8 cellular contexts compared by ENCODE assay signal in the genomic region with DNA sequence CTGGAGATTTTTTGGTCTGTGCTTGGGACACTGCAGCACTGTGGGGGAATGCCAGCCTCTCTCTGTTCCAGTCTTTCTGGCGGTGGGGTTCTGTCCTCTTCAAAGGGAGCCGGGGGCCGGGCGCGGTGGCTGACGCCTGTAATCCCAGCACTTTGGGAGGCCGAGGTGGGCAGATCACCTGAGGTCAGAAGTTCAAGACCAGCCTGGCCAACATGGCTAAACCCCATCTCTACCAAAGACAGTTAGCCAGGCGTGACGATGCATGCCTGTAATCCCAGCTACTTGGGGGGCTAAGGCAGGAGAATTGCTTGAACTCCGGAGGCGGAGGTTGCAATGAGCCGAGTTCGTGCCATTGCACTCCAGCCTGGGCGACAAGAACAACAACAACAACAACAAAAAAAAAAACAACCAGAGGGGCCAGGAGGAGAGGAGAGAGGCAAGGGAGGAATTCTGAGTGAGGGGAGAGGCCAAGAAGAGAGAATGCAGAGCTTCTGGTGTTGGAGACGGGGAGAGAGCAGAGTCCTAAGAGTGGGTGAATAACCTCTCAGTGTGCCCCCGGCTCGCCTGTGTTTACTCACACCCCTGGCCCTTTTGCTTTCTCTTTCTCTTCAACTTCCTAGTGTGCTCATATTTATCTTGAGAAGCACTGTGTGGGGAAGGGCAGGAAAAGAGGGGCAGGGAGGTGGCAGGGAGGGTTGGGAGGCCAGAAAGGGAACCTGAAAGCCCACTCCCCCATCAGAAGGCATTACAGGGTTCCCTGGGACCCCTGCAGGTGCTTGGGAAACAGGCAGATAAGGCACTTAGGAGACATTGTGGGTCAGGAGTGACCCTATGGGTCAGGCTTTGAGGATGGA. TPM values are rescaled to one million over a fixed set of nuclear protein-coding genes. Genes with fewer than 3 reads are reported as not detected.
DNase-seq lines count a peak whose midpoint lies in the region; ATAC-seq and TF ChIP-seq lines count a peak whose summit lies in the region.

No MANE protein-coding gene starts in this region.

- in situ Hi-C loops in gastrocnemius medialis (cut with MboI; ENCODE audit: low sequenced_read_pairs in 4 of 4): no loop called here

- H3K79me2 ChIP-seq in DND-41 (ENCODE audit: insufficient read depth, low read length): peaks cover 33% of the 10 kb centered on the region

- H3K27me3 ChIP-seq in DND-41 (ENCODE audit: insufficient read depth, low read length, poor library complexity): no peaks in the 10 kb centered on the region
- H3K27me3 ChIP-seq in gastrocnemius medialis: no peaks in the 10 kb centered on the region

- H3K4me2 ChIP-seq in DND-41 (ENCODE audit: insufficient read depth, low read length): peak overlapping the region; percentile 75

- H3K36me3 Mint-ChIP-seq in brain: peaks cover 6% of the 10 kb centered on the region
- no peaks in the 10 kb centered on the region for H3K36me3 Mint-ChIP-seq in nephron (ENCODE audit: low read depth)

- H3K4me3 Mint-ChIP-seq in brain: peak overlapping the region; percentile 22 to 94 (median 87)
- peak overlapping the region; percentile 92 to 98 (median 96) for H3K4me3 Mint-ChIP-seq in nephron

- no peaks in the 10 kb centered on the region for H3K9me3 ChIP-seq in DND-41 (ENCODE audit: insufficient read depth, low read length, severe bottlenecking)
- no peaks in the 10 kb centered on the region for H3K9me3 ChIP-seq in gastrocnemius medialis

- no peak for TF ChIP-seq POLR2A in gastrocnemius medialis (IDR thresholded peaks at IDR 0.05)

- H3K27me3 Mint-ChIP-seq in brain: no peaks in the 10 kb centered on the region
- no peaks in the 10 kb centered on the region for H3K27me3 Mint-ChIP-seq in nephron (ENCODE audit: low read depth)

- peaks cover 7% of the 10 kb centered on the region for H4K20me1 ChIP-seq in DND-41 (ENCODE audit: insufficient read depth, low read length)

- peak overlapping the region in 1 of 2 experiments; percentile 48; a peak in 1 of 4 replicates for H3K4me3 ChIP-seq in DND-41 (ENCODE audit: low read depth in 1 of 2, low read length in 2 of 2)
- no peak overlapping the region for H3K4me3 ChIP-seq in gastrocnemius medialis

- peak; percentile 54 for DNase-seq in DND-41
- peak; percentile 89 for DNase-seq in OCI-M1 (lab: John Stamatoyannopoulos, UW)
- DNase-seq in NCI-H510A (lab: John Stamatoyannopoulos, UW): no peak
- no peak for DNase-seq in gastrocnemius medialis

- H3K9me3 Mint-ChIP-seq in brain: peaks cover 0 to 2% (median 0%) of the 10 kb centered on the region in 5 experiments
- no peaks in the 10 kb centered on the region for H3K9me3 Mint-ChIP-seq in nephron

- H3K4me1 Mint-ChIP-seq in brain (peaks cover 44% of the 10 kb centered on the region), nephron (peaks cover 40% of the 10 kb centered on the region)

- peak; percentile 37 for ATAC-seq in DND-41 (ENCODE audit: insufficient read depth, low read depth)
- ATAC-seq in GM21786 (IDR thresholded peaks at IDR 0.05; ENCODE audit: unreplicated experiment): no peak
- no peak for ATAC-seq in gastrocnemius medialis
- no peak for ATAC-seq in GM21360 (IDR thresholded peaks at IDR 0.05; ENCODE audit: unreplicated experiment)

- H2AFZ ChIP-seq in DND-41 (ENCODE audit: low read depth, low read length): peak overlapping the region; percentile 80

- intact Hi-C loops in gastrocnemius medialis (cut with DNase I; ENCODE audit: low total_unique reads): no loop called here

- peak overlapping the region; percentile 68 for H3K9ac ChIP-seq in DND-41 (ENCODE audit: low read depth, low read length)

- peaks cover 9% of the 10 kb centered on the region for H3K36me3 ChIP-seq in DND-41 (ENCODE audit: insufficient read depth, low read length)
- no peaks in the 10 kb centered on the region for H3K36me3 ChIP-seq in gastrocnemius medialis

- H3K27ac ChIP-seq in DND-41 (ENCODE audit: low read length) (peak overlapping the region; percentile 82), gastrocnemius medialis (peak overlapping the region in 1 of 4 donors; percentile 26)

- H3K4me1 ChIP-seq in DND-41 (ENCODE audit: insufficient read depth, low read length) (peaks cover 54% of the 10 kb centered on the region), gastrocnemius medialis (peaks cover 5 to 12% of the 10 kb centered on the region in 2 donors)

- no peak for TF ChIP-seq CTCF in DND-41 (IDR thresholded peaks at IDR 0.05; ENCODE audit: borderline replicate concordance, extremely low read depth, low read length, poor library complexity, severe bottlenecking)
- no peak for TF ChIP-seq CTCF in brain (conservative IDR thresholded peaks at IDR 0.05)
- no peak for TF ChIP-seq CTCF in nephron (IDR thresholded peaks at IDR 0.05; ENCODE audit: unreplicated experiment in 3 of 3)
- TF ChIP-seq CTCF in gastrocnemius medialis (IDR thresholded peaks at IDR 0.05 in 4 of 5, conservative IDR thresholded peaks at IDR 0.05 in 1 of 5): no peak

- H3K27ac Mint-ChIP-seq in brain (peak overlapping the region; percentile 6 to 98 (median 96)), nephron (peak overlapping the region; percentile 97 to 98 (median 98))

RNA-seq across cellular contexts. Expression of a gene that starts 3.2 kb away (rescaled TPM):
- 527 TPM for polyA plus RNA-seq in brain (ENCODE audit: insufficient read depth, low read depth, low replicate concordance)
- total RNA-seq in gastrocnemius medialis: 100 to 1,000 TPM; 102 to 191 (median 170) TPM

RNA-seq across cellular contexts. Expression of a gene that starts 16.4 kb away (rescaled TPM):
- polyA plus RNA-seq in brain (ENCODE audit: insufficient read depth, low read depth, low replicate concordance): 14.2 TPM
- total RNA-seq in gastrocnemius medialis: 1 to 10 TPM; 1.4 to 5.2 (median 3.3) TPM

RNA-seq across cellular contexts. Expression of a gene that starts 29.2 kb away (rescaled TPM):
- 320 TPM for polyA plus RNA-seq in brain (ENCODE audit: insufficient read depth, low read depth, low replicate concordance)
- 10 to 100 TPM; 11.4 to 29.1 (median 21.1) TPM for total RNA-seq in gastrocnemius medialis

RNA-seq across cellular contexts. Expression of a gene that starts 38.1 kb away (rescaled TPM):
- polyA plus RNA-seq in brain (ENCODE audit: insufficient read depth, low read depth, low replicate concordance): 53.2 TPM
- total RNA-seq in gastrocnemius medialis: 10 to 100 TPM in 3 of 4 donors, 1 to 10 TPM in 1; 8.9 to 37.3 (median 31.0) TPM

Comparison
In these comparisons a context has a peak if more than half of its experiments do, and no peak if none do; other contexts are left out.
1. DNase-seq: peak in DND-41 (single experiment) and OCI-M1 (single experiment); none in NCI-H510A (single experiment) and gastrocnemius medialis (0 of 2).